In genomic region chr6:43770417-43771209, GRCh38 we compare ENCODE assay signal across 8 cellular contexts. TPM values are rescaled to one million over a fixed set of nuclear protein-coding genes. Genes with fewer than 3 reads are reported as not detected.
DNase-seq lines count a peak whose midpoint lies in the region; ATAC-seq and TF ChIP-seq lines count a peak whose summit lies in the region.

No MANE protein-coding gene starts in this region.

- no peaks in the 10 kb centered on the region for H3K27me3 ChIP-seq in Peyer's patch

- H3K36me3 ChIP-seq in Peyer's patch, result no peaks in the 10 kb centered on the region

- H3K4me3 ChIP-seq in Peyer's patch, result peak overlapping the region; percentile 58 to 90 (median 74)

- peaks cover 0 to 56% (median 8%) of the 10 kb centered on the region in 4 donors for H3K4me1 ChIP-seq in Peyer's patch

- CTCF ChIA-PET in HEK293T (lab: Yijun Ruan, JAX), result interaction anchor here (0.5 to 3.0 kb wide), 23 partner anchors 13 to 316 kb away, joined by 3 to 22 read pairs (median 4); no protein-coding TSS in a partner anchor

- TF ChIP-seq CTCF in Peyer's patch (IDR thresholded peaks at IDR 0.05), result no peak

- H3K27ac ChIP-seq in Peyer's patch, result peak overlapping the region; percentile 75 to 95 (median 93)

- H3K9me3 ChIP-seq in Peyer's patch, result no peaks in the 10 kb centered on the region

- peaks cover 5% of the 10 kb centered on the region for H3K27me3 Mint-ChIP-seq in activated naive CD8-positive, alpha-beta T cell treated with anti-CD3 and anti-CD28 coated beads, Interleukin-2, amount 50 U/mL, for 24 hours

- H3K27ac Mint-ChIP-seq in activated naive CD8-positive, alpha-beta T cell treated with anti-CD3 and anti-CD28 coated beads, Interleukin-2, amount 50 U/mL, for 24 hours, result peak overlapping the region; percentile 94

- no peaks in the 10 kb centered on the region for H3K9me3 Mint-ChIP-seq in activated naive CD8-positive, alpha-beta T cell treated with anti-CD3 and anti-CD28 coated beads, Interleukin-2, amount 50 U/mL, for 24 hours

- TF ChIP-seq POLR2A in Peyer's patch (IDR thresholded peaks at IDR 0.05), result peak in 1 of 2 donors; percentile 13

- peak; percentile 1 for ATAC-seq in activated naive CD8-positive, alpha-beta T cell treated with anti-CD3 and anti-CD28 coated beads, Interleukin-2, amount 50 U/mL, for 24 hours
- ATAC-seq in Right ventricle myocardium inferior, result peak; percentile 35
- ATAC-seq in HG02678 (IDR thresholded peaks at IDR 0.05; ENCODE audit: unreplicated experiment), result no peak

- DNase-seq in CD1c-positive myeloid dendritic cell (ENCODE audit: extremely low spot score) (peak; percentile 89), HEK293T (ENCODE audit: extremely low spot score) (peak; percentile 42), Peyer's patch (peak; percentile 33 to 79 (median 74)), Right ventricle myocardium inferior (ENCODE audit: missing footprints) (peak; percentile 88), nucleus accumbens (lab: John Stamatoyannopoulos, UW) (peak in 42 of 56 donors; percentile 17 to 65 (median 40)), retina (no peak)
- peak; percentile 46 for DNase-seq in activated naive CD8-positive, alpha-beta T cell treated with anti-CD3 and anti-CD28 coated beads, Interleukin-2, amount 50 U/mL, for 24 hours

- intact Hi-C loops in Right ventricle myocardium inferior (cut with DNase I), result loop anchor here (1.0 to 10.0 kb wide), 5 partner anchors 104 to 454 kb away; partner anchors contain the start of gene SLC29A1

- POLR2A ChIA-PET in HEK293T (lab: Yijun Ruan, JAX), result interaction anchor here (0.7 to 2.8 kb wide), 26 partner anchors 9 to 309 kb away, joined by 3 to 19 read pairs (median 5); partner anchors contain the start of gene GTPBP2

- H3K4me3 Mint-ChIP-seq in activated naive CD8-positive, alpha-beta T cell treated with anti-CD3 and anti-CD28 coated beads, Interleukin-2, amount 50 U/mL, for 24 hours, result peak overlapping the region; percentile 94

- H3K4me1 Mint-ChIP-seq in activated naive CD8-positive, alpha-beta T cell treated with anti-CD3 and anti-CD28 coated beads, Interleukin-2, amount 50 U/mL, for 24 hours, result peaks cover 41% of the 10 kb centered on the region

- H3K36me3 Mint-ChIP-seq in activated naive CD8-positive, alpha-beta T cell treated with anti-CD3 and anti-CD28 coated beads, Interleukin-2, amount 50 U/mL, for 24 hours (ENCODE audit: low read depth), result peaks cover 11% of the 10 kb centered on the region

TF ChIP-seq in HEK293T, 16 proteins besides CTCF, POLR2A, EP300 and RAD21:
- TF ChIP-seq FOXA1 (IDR thresholded peaks at IDR 0.05), result no peak
- TF ChIP-seq BHLHE40 (IDR thresholded peaks at IDR 0.05; ENCODE audit: borderline replicate concordance), result no peak
- no peak for TF ChIP-seq ELF4 (IDR thresholded peaks at IDR 0.05)
- no peak for TF ChIP-seq FOXK2 (IDR thresholded peaks at IDR 0.05)
- TF ChIP-seq L3MBTL2 (conservative IDR thresholded peaks at IDR 0.05), result no peak
- no peak for TF ChIP-seq SP1 (IDR thresholded peaks at IDR 0.05)
- no peak for TF ChIP-seq PKNOX1 (IDR thresholded peaks at IDR 0.05)
- TF ChIP-seq SUZ12 (IDR thresholded peaks at IDR 0.05), result no peak
- TF ChIP-seq TARDBP (IDR thresholded peaks at IDR 0.05), result no peak
- TF ChIP-seq CTBP1 (IDR thresholded peaks at IDR 0.05; ENCODE audit: borderline replicate concordance), result no peak
- TF ChIP-seq FOXM1 (IDR thresholded peaks at IDR 0.05; ENCODE audit: borderline replicate concordance), result no peak
- no peak for TF ChIP-seq HDGF (IDR thresholded peaks at IDR 0.05; ENCODE audit: borderline replicate concordance)
- TF ChIP-seq ARNT (IDR thresholded peaks at IDR 0.05), result no peak
- TF ChIP-seq LEF1 (IDR thresholded peaks at IDR 0.05; ENCODE audit: borderline replicate concordance), result no peak
- no peak for TF ChIP-seq ZNF384 (IDR thresholded peaks at IDR 0.05)
- TF ChIP-seq NFRKB (IDR thresholded peaks at IDR 0.05), result no peak

RNA-seq across cellular contexts. Expression of gene VEGFA, which starts 0.6 kb away (rescaled TPM):
- total RNA-seq in Peyer's patch (100 to 1,000 TPM; 202 to 663 (median 418) TPM), Right ventricle myocardium inferior (242 TPM)
